ENCODE assay signal across 8 cellular contexts in genomic region chr6:25056130-25056529, GRCh38.
DNase-seq lines count a peak whose midpoint lies in the region; ATAC-seq lines count a peak whose summit lies in the region.

No MANE protein-coding gene starts in this region.

- H3K4me3 Mint-ChIP-seq in CD4-positive, CD25-positive, alpha-beta regulatory T cell: peak overlapping the region; percentile 45 to 83 (median 77)
- peak overlapping the region; percentile 58 for H3K4me3 Mint-ChIP-seq in activated CD4-positive, alpha-beta memory T cell treated with anti-CD3 and anti-CD28 coated beads for 36 hours

- peak; percentile 79 to 82 for ATAC-seq in CD4-positive, CD25-positive, alpha-beta regulatory T cell (ENCODE audit: low read depth in 2 of 2)
- ATAC-seq in GM21360 (IDR thresholded peaks at IDR 0.05; ENCODE audit: unreplicated experiment): peak; percentile 54
- peak; percentile 64 for ATAC-seq in HG03571 (IDR thresholded peaks at IDR 0.05; ENCODE audit: unreplicated experiment)

- no peaks in the 10 kb centered on the region for H3K36me3 ChIP-seq in CD4-positive, CD25-positive, alpha-beta regulatory T cell (ENCODE audit: control insufficient read depth, insufficient read depth, low read length)

- H3K4me1 ChIP-seq in CD4-positive, CD25-positive, alpha-beta regulatory T cell (ENCODE audit: control insufficient read depth, insufficient read depth, low read length, poor library complexity, severe bottlenecking): peaks cover 60% of the 10 kb centered on the region

- H3K27ac ChIP-seq in CD4-positive, CD25-positive, alpha-beta regulatory T cell (ENCODE audit: insufficient read depth, low read length, poor library complexity, severe bottlenecking): peak overlapping the region; percentile 81

- H3K27me3 Mint-ChIP-seq in CD4-positive, CD25-positive, alpha-beta regulatory T cell: no peaks in the 10 kb centered on the region
- no peaks in the 10 kb centered on the region for H3K27me3 Mint-ChIP-seq in activated CD4-positive, alpha-beta memory T cell treated with anti-CD3 and anti-CD28 coated beads for 36 hours

- peak overlapping the region; percentile 52 for H3K4me3 ChIP-seq in CD4-positive, CD25-positive, alpha-beta regulatory T cell (ENCODE audit: low read depth, low read length)

- H3K4me1 Mint-ChIP-seq in CD4-positive, CD25-positive, alpha-beta regulatory T cell: peaks cover 31 to 75% (median 44%) of the 10 kb centered on the region in 4 donors
- peaks cover 64% of the 10 kb centered on the region for H3K4me1 Mint-ChIP-seq in activated CD4-positive, alpha-beta memory T cell treated with anti-CD3 and anti-CD28 coated beads for 36 hours (ENCODE audit: low read depth)

- no peaks in the 10 kb centered on the region for H3K9me3 ChIP-seq in CD4-positive, CD25-positive, alpha-beta regulatory T cell (ENCODE audit: control insufficient read depth in 2 of 2, low read length in 2 of 2)

- H3K36me3 Mint-ChIP-seq in CD4-positive, CD25-positive, alpha-beta regulatory T cell: no peaks in the 10 kb centered on the region
- no peaks in the 10 kb centered on the region for H3K36me3 Mint-ChIP-seq in activated CD4-positive, alpha-beta memory T cell treated with anti-CD3 and anti-CD28 coated beads for 36 hours

- H3K9me3 Mint-ChIP-seq in CD4-positive, CD25-positive, alpha-beta regulatory T cell: peaks cover 0 to 1% (median 0%) of the 10 kb centered on the region in 7 donors
- H3K9me3 Mint-ChIP-seq in activated CD4-positive, alpha-beta memory T cell treated with anti-CD3 and anti-CD28 coated beads for 36 hours: no peaks in the 10 kb centered on the region

- H3K27me3 ChIP-seq in CD4-positive, CD25-positive, alpha-beta regulatory T cell (ENCODE audit: control insufficient read depth, insufficient read depth, low read length): no peaks in the 10 kb centered on the region

- intact Hi-C loops in activated CD4-positive, alpha-beta memory T cell treated with anti-CD3 and anti-CD28 coated beads for 36 hours (cut with micrococcal nuclease): loop anchor here (1.0 kb wide), 2 partner anchors 15 to 29 kb away; no protein-coding TSS in a partner anchor

- POLR2A ChIA-PET in activated CD4-positive, alpha-beta memory T cell treated with anti-CD3 and anti-CD28 coated beads for 36 hours (lab: Charles Lee): interaction anchor here (0.5 to 2.7 kb wide), 3 partner anchors 9 to 444 kb away, joined by 3 to 11 read pairs (median 4); no protein-coding TSS in a partner anchor

- H3K27ac Mint-ChIP-seq in CD4-positive, CD25-positive, alpha-beta regulatory T cell: peak overlapping the region; percentile 83 to 94 (median 94)
- peak overlapping the region; percentile 84 for H3K27ac Mint-ChIP-seq in activated CD4-positive, alpha-beta memory T cell treated with anti-CD3 and anti-CD28 coated beads for 36 hours

- CTCF ChIA-PET in activated CD4-positive, alpha-beta memory T cell treated with anti-CD3 and anti-CD28 coated beads for 36 hours (lab: Charles Lee): interaction anchor here (0.9 to 5.1 kb wide), 5 partner anchors 13 to 38 kb away, joined by 3 to 55 read pairs (median 7); no protein-coding TSS in a partner anchor

- DNase-seq in CD4-positive, CD25-positive, alpha-beta regulatory T cell: peak; percentile 67 to 94 (median 87)
- DNase-seq in activated CD4-positive, alpha-beta memory T cell treated with anti-CD3 and anti-CD28 coated beads for 36 hours: peak; percentile 80
- DNase-seq in stimulated activated CD4-positive, alpha-beta T cell treated with anti-CD3 and anti-CD28 coated beads, Interleukin-4, amount 100 ng/mL, for 1 hour: peak; percentile 13
- DNase-seq in EL (no peak), C1 segment of cervical spinal cord (lab: John Stamatoyannopoulos, UW) (no peak), HuH-7 (ENCODE audit: low spot score) (no peak)

Comparison
In these comparisons a context has a peak if more than half of its experiments do, and no peak if none do; other contexts are left out.
1. DNase-seq: peak in CD4-positive, CD25-positive, alpha-beta regulatory T cell (3 of 3), activated CD4-positive, alpha-beta memory T cell treated with anti-CD3 and anti-CD28 coated beads for 36 hours (single experiment) and stimulated activated CD4-positive, alpha-beta T cell treated with anti-CD3 and anti-CD28 coated beads, Interleukin-4, amount 100 ng/mL, for 1 hour (single experiment); none in EL (single experiment), C1 segment of cervical spinal cord (0 of 14) and HuH-7 (single experiment).
2. Peak in every context shown above with its lines, with median percentiles within 50 percentile points of each other: ATAC-seq.